Comparison of ENCODE assay signal across 30 cellular contexts in the genomic region with DNA sequence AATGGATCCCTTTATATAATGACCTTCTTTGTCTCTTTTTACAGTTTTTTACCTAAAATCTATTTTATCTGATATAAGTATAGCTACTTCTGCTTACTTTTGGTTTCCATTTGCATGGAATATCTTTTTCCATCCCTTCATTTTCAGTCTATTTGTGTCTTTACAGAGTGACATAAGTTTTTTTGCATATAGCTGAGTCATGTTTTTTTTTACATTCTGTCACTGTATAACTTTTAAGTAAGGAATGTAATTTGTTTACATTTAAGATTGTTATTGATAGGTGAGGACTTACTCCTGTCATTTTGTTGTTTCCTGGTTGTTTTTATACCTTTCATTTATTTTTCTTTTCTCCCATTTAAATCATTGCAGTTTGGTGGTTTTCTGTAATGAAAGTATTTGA.
"Had no signal": no experiment of that assay in that cellular context is flagged by ENCODE, and none has a peak within 500 bp of the region (broad histone marks: within the 10 kb centered on the region; RNA-seq: fewer than 3 reads in every experiment).

No MANE protein-coding gene starts in this region.

- H3K4me1 ChIP-seq: adrenal gland, esophagus muscularis mucosa, foreskin keratinocyte, gastrocnemius medialis, heart right ventricle had no signal

- H3K9me3 ChIP-seq: gastrocnemius medialis had no signal

- H3K27me3 ChIP-seq: adrenal gland, brain microvascular endothelial cell, esophagus muscularis mucosa, foreskin keratinocyte, gastrocnemius medialis, heart right ventricle had no signal

- ATAC-seq: activated CD4-positive, alpha-beta T cell treated with anti-CD3 and anti-CD28 coated beads for 36 hours; activated CD8-positive, alpha-beta memory T cell treated with anti-CD3 and anti-CD28 coated beads, Interleukin-2, amount 10 ng/mL, durations not matched to agents 7 days and 5 days; activated CD8-positive, alpha-beta T cell treated with anti-CD3 and anti-CD28 coated beads, Interleukin-2, amount 10 ng/mL, durations not matched to agents 7 days and 5 days; activated naive CD8-positive, alpha-beta T cell treated with anti-CD3 and anti-CD28 coated beads, Interleukin-2, amount 50 U/mL, for 24 hours; effector memory CD8-positive, alpha-beta T cell; foreskin keratinocyte; gastrocnemius medialis; heart right ventricle; T-helper 17 cell had no signal

- DNase-seq: activated CD4-positive, alpha-beta memory T cell treated with anti-CD3 and anti-CD28 coated beads for 36 hours; activated CD4-positive, alpha-beta T cell treated with anti-CD3 and anti-CD28 coated beads for 36 hours; activated CD4-positive, alpha-beta T cell treated with anti-CD3 and anti-CD28 coated beads, Interleukin-2, amount 10 ng/mL, durations not matched to agents 24 days and 14 days; activated CD4-positive, CD25-positive, alpha-beta regulatory T cell; activated CD4-positive, CD25-positive, alpha-beta regulatory T cell treated with anti-CD3 and anti-CD28 coated beads, Interleukin-2, amount 50 U/mL, for 72 hours; activated CD8-positive, alpha-beta memory T cell treated with anti-CD3 and anti-CD28 coated beads, Interleukin-2, amount 10 ng/mL, durations not matched to agents 7 days and 5 days; activated CD8-positive, alpha-beta memory T cell treated with anti-CD3 and anti-CD28 coated beads, Interleukin-2, amount 50 U/mL, for 4 hours; activated CD8-positive, alpha-beta T cell treated with anti-CD3 and anti-CD28 coated beads, Interleukin-2, amount 10 ng/mL, durations not matched to agents 7 days and 5 days; activated effector memory CD4-positive, alpha-beta T cell treated with anti-CD3 and anti-CD28 coated beads, Interleukin-2, amount 50 U/mL, for 16 hours; activated naive CD4-positive, alpha-beta T cell treated with anti-CD3 and anti-CD28 coated beads for 36 hours; activated naive CD8-positive, alpha-beta T cell treated with anti-CD3 and anti-CD28 coated beads for 36 hours; activated naive CD8-positive, alpha-beta T cell treated with anti-CD3 and anti-CD28 coated beads, Interleukin-2, amount 50 U/mL, for 24 hours; activated T-cell treated with anti-CD3 and anti-CD28 coated beads, Interleukin-2, amount 50 U/mL, for 1 hour; activated T-cell treated with anti-CD3 and anti-CD28 coated beads, Interleukin-2, amount 50 U/mL, for 48 hours; adrenal gland; brain microvascular endothelial cell; cortex of kidney; dermis blood vessel endothelial cell; effector CD4-positive, alpha-beta T cell; effector memory CD8-positive, alpha-beta T cell; erythroblast; foreskin keratinocyte; gastrocnemius medialis; glutamatergic neuron; heart right ventricle; T-helper 1 cell; T-helper 17 cell had no signal

- FAIRE-seq: astrocyte, bronchial epithelial cell had no signal

- H3K27ac ChIP-seq: adrenal gland, brain microvascular endothelial cell, esophagus muscularis mucosa, foreskin keratinocyte, gastrocnemius medialis, heart right ventricle had no signal

- H3K4me3 ChIP-seq: adrenal gland, esophagus muscularis mucosa, gastrocnemius medialis, heart right ventricle had no signal

- H3K36me3 ChIP-seq: adrenal gland, brain microvascular endothelial cell, esophagus muscularis mucosa, gastrocnemius medialis, heart right ventricle had no signal
